ENCODE assay signal across 23 cellular contexts in genomic region chr1:213759359-213760181, GRCh38.
A peak's percentile ranks its signal among the peaks of the same experiment; 100 is the strongest.
DNase-seq lines count a peak whose midpoint lies in the region; ATAC-seq and TF ChIP-seq lines count a peak whose summit lies in the region.
"Had no signal": no experiment of that assay in that cellular context is flagged by ENCODE, and none has a peak within 500 bp of the region (broad histone marks: within the 10 kb centered on the region; RNA-seq: fewer than 3 reads in every experiment).

No MANE protein-coding gene starts in this region.

- no peak overlapping the region for H3K4me3 ChIP-seq in stomach

- 42 to 50% (median 48%) methylated on average over 6 of the region's 6 CpGs for WGBS in stomach, 5 donors

- no peak for TF ChIP-seq POLR2A in stomach (IDR thresholded peaks at IDR 0.05)

- H3K36me3 ChIP-seq in stomach: no peaks in the 10 kb centered on the region

- no peaks in the 10 kb centered on the region for H3K4me1 ChIP-seq in stomach

- no peak for TF ChIP-seq EP300 in stomach (IDR thresholded peaks at IDR 0.05)

- DNase-seq in DMS 273 (lab: John Stamatoyannopoulos, UW; ENCODE audit: unreplicated experiment) (peak; percentile 14), DMS 273 treated with DMSO at 0.1 percent for 48 hours (lab: John Stamatoyannopoulos, UW) (no peak), DMS53 (lab: John Stamatoyannopoulos, UW) (peak; percentile 55), NCI-H345 treated with DMSO at 0.1 percent for 48 hours (lab: John Stamatoyannopoulos, UW; ENCODE audit: unreplicated experiment) (peak; percentile 59), left lobe of liver (ENCODE audit: low spot score) (peak; percentile 84), activated T-cell treated with anti-CD3 and anti-CD28 coated beads for 4 hours (no peak), GM03348 (ENCODE audit: low spot score) (no peak), stomach (no peak)
- DNase-seq: activated naive CD4-positive, alpha-beta T cell treated with anti-CD3 and anti-CD28 coated beads, Interleukin-2, amount 50 U/mL, for 16 hours; activated T-cell treated with anti-CD3 and anti-CD28 coated beads, Interleukin-2, amount 50 U/mL, for 48 hours; AML-193; anterior cingulate cortex; EL; hippocampal formation; NCI-H187 treated with DMSO at 0.1 percent for 48 hours; nucleus accumbens; RPMI8226; stimulated activated CD4-positive, alpha-beta T cell treated with anti-CD3 and anti-CD28 coated beads, Interleukin-12 subunit alpha, Interleukin-12 subunit beta, amount 100 ng/mL, for 4 hours; T1000 had no signal

- H3K27me3 ChIP-seq in stomach: no peaks in the 10 kb centered on the region

- TF ChIP-seq CTCF in stomach (IDR thresholded peaks at IDR 0.05): no peak

- intact Hi-C loops in stomach (cut with DNase I; ENCODE audit: low total_unique reads): no loop called here

- no peaks in the 10 kb centered on the region for H3K9me3 ChIP-seq in stomach

- ATAC-seq in left lobe of liver: peak; percentile 96
- ATAC-seq: activated CD4-positive, CD25-positive, alpha-beta regulatory T cell treated with anti-CD3 and anti-CD28 coated beads, Interleukin-2, amount 50 U/mL, for 24 hours; HCT116 had no signal

- H3K27ac ChIP-seq in stomach: no peak overlapping the region
- H3K27ac ChIP-seq: 22Rv1, epithelial cell of prostate had no signal

Comparison
In these comparisons a context has a peak if more than half of its experiments do, and no peak if none do; other contexts are left out.
1. DNase-seq: peak in DMS 273 (single experiment), DMS53 (single experiment), NCI-H345 treated with DMSO at 0.1 percent for 48 hours (single experiment) and left lobe of liver (single experiment); none in DMS 273 treated with DMSO at 0.1 percent for 48 hours (single experiment), activated T-cell treated with anti-CD3 and anti-CD28 coated beads for 4 hours (single experiment), GM03348 (single experiment) and stomach (single experiment).